ENCODE assay signal across 19 cellular contexts in genomic region chr2:223315813-223316212, GRCh38.
DNase-seq lines count a peak whose midpoint lies in the region; ATAC-seq and TF ChIP-seq lines count a peak whose summit lies in the region.
"Had no signal": no experiment of that assay in that cellular context is flagged by ENCODE, and none has a peak within 500 bp of the region (broad histone marks: within the 10 kb centered on the region; RNA-seq: fewer than 3 reads in every experiment).

No MANE protein-coding gene starts in this region.

- H3K4me3 ChIP-seq in mammary epithelial cell (replicated peaks in 1 of 3; ENCODE audit: insufficient read depth in 1 of 3, low read depth in 2 of 3, low read length in 3 of 3) (no peak overlapping the region), trophoblast cell (ENCODE audit: low read depth, low read length) (no peak overlapping the region), upper lobe of right lung (no peak overlapping the region)

- no peaks in the 10 kb centered on the region for H3K4me1 ChIP-seq in mammary epithelial cell (ENCODE audit: insufficient read depth, low read length)
- no peaks in the 10 kb centered on the region for H3K4me1 ChIP-seq in trophoblast cell (ENCODE audit: control insufficient read depth in 1 of 2, insufficient read depth in 2 of 2, low read length in 2 of 2)
- no peaks in the 10 kb centered on the region for H3K4me1 ChIP-seq in upper lobe of right lung
- H3K4me1 ChIP-seq: Caco-2 had no signal

- no peak overlapping the region for H2BK12ac ChIP-seq in trophoblast cell (ENCODE audit: low read length)

- H3K9me3 ChIP-seq in mammary epithelial cell (replicated peaks; ENCODE audit: insufficient read depth, low read length) = no peaks in the 10 kb centered on the region
- no peaks in the 10 kb centered on the region for H3K9me3 ChIP-seq in trophoblast cell (ENCODE audit: insufficient read depth, low read depth, low read length)
- no peaks in the 10 kb centered on the region for H3K9me3 ChIP-seq in upper lobe of right lung
- H3K9me3 ChIP-seq: Caco-2 had no signal

- CTCF ChIA-PET in mammary epithelial cell (lab: Charles Lee; ENCODE audit: low non-redundant PET) = no interaction called here

- no peak overlapping the region for H2AFZ ChIP-seq in mammary epithelial cell (ENCODE audit: low read depth, low read length)
- peak overlapping the region; percentile 45 for H2AFZ ChIP-seq in trophoblast cell (ENCODE audit: insufficient read depth, low read length, poor library complexity)

- TF ChIP-seq CTCF in mammary epithelial cell (conservative IDR thresholded peaks at IDR 0.05 in 1 of 2, IDR thresholded peaks at IDR 0.05 in 1 of 2; ENCODE audit: extremely low read depth in 1 of 2, insufficient read depth in 1 of 2, low read depth in 1 of 2, low read length in 2 of 2) = no peak
- no peak for TF ChIP-seq CTCF in upper lobe of right lung (IDR thresholded peaks at IDR 0.05)

- H3K27ac ChIP-seq in mammary epithelial cell (ENCODE audit: insufficient read depth, low read depth, low read length) (no peak overlapping the region), trophoblast cell (ENCODE audit: low read depth, low read length) (no peak overlapping the region), upper lobe of right lung (no peak overlapping the region)
- H3K27ac ChIP-seq: 22Rv1, C4-2B, HL-60 had no signal

- H3K4ac ChIP-seq in trophoblast cell (ENCODE audit: low read depth, low read length) = no peak overlapping the region

- H3K79me1 ChIP-seq in trophoblast cell (ENCODE audit: low read length) = no peaks in the 10 kb centered on the region

- intact Hi-C loops in mammary epithelial cell (cut with micrococcal nuclease) (no loop called here), upper lobe of right lung (cut with DNase I) (no loop called here)

- H3K9ac ChIP-seq in mammary epithelial cell (ENCODE audit: insufficient read depth, low read length) (no peak overlapping the region), trophoblast cell (ENCODE audit: low read length) (no peak overlapping the region)

- H4K20me1 ChIP-seq in mammary epithelial cell (ENCODE audit: insufficient read depth, low read length) = no peaks in the 10 kb centered on the region

- H3K14ac ChIP-seq in trophoblast cell (ENCODE audit: low read length) = no peak overlapping the region

- no peak overlapping the region for H4K91ac ChIP-seq in trophoblast cell (ENCODE audit: low read depth, low read length)

- H2BK5ac ChIP-seq in trophoblast cell (ENCODE audit: low read depth, low read length, poor library complexity) = no peak overlapping the region

- H3K4me2 ChIP-seq in mammary epithelial cell (ENCODE audit: insufficient read depth, low read depth, low read length) (no peak overlapping the region), trophoblast cell (ENCODE audit: low read length) (no peak overlapping the region)

- no peak overlapping the region for H3K18ac ChIP-seq in trophoblast cell (ENCODE audit: low read length)

- in situ Hi-C loops in mammary epithelial cell (cut with MboI; ENCODE audit: low sequenced_read_pairs in 2 of 2) = no loop called here

- DNase-seq in NCI-H2029 treated with DMSO at 0.1 percent for 48 hours (lab: John Stamatoyannopoulos, UW) (peak; percentile 8), NCI-H2029 (lab: John Stamatoyannopoulos, UW) (no peak), M059J (ENCODE audit: low read depth) (peak; percentile 86), mammary epithelial cell (peak; percentile 41), trophoblast cell (no peak), upper lobe of right lung (no peak), NCI-H1436 (lab: John Stamatoyannopoulos, UW) (no peak), OCI-M1 (lab: John Stamatoyannopoulos, UW) (no peak)
- DNase-seq: Caco-2, GF-D8, GOT3, KBM-7, NCI-H1105, NCI-H1930, NCI-H524, PC-3 had no signal

- BruUV-seq in mammary epithelial cell (replicated peaks; lab: Mats Ljungman, UMichigan) = no TSS peak

- no peaks in the 10 kb centered on the region for H3K36me3 ChIP-seq in mammary epithelial cell (ENCODE audit: insufficient read depth, low read length)
- no peaks in the 10 kb centered on the region for H3K36me3 ChIP-seq in trophoblast cell (ENCODE audit: control insufficient read depth in 1 of 2, insufficient read depth in 2 of 2, low read length in 2 of 2)
- no peaks in the 10 kb centered on the region for H3K36me3 ChIP-seq in upper lobe of right lung

- H4K8ac ChIP-seq in trophoblast cell (ENCODE audit: low read depth, low read length) = no peak overlapping the region

- H4K12ac ChIP-seq in trophoblast cell (ENCODE audit: low read depth, low read length) = no peak overlapping the region

- dilution Hi-C loops in mammary epithelial cell (cut with HindIII; ENCODE audit: low sequenced_read_pairs) = no loop called here

- H3K23ac ChIP-seq in trophoblast cell (ENCODE audit: low read length) = no peak overlapping the region

- no peak overlapping the region for H2BK120ac ChIP-seq in trophoblast cell (ENCODE audit: insufficient read depth, low read length, poor library complexity)

- WGBS in mammary epithelial cell (ENCODE audit: low coverage, missing lambda C conversion rate) = 22% methylated on average over 2 of the region's 3 CpGs
- WGBS in trophoblast cell (ENCODE audit: extremely low coverage, insufficient coverage, insufficient read length) = no CpG with 5 or more reads among the region's 3 CpGs

- H3K79me2 ChIP-seq in mammary epithelial cell (ENCODE audit: insufficient read depth, low read length) = no peaks in the 10 kb centered on the region
- H3K79me2 ChIP-seq in trophoblast cell (ENCODE audit: control insufficient read depth, insufficient read depth, low read length, poor library complexity) = no peaks in the 10 kb centered on the region

- H2AK5ac ChIP-seq in trophoblast cell (ENCODE audit: low read length) = no peak overlapping the region

- no peak for ATAC-seq in upper lobe of right lung
- ATAC-seq: PC-3 had no signal

- H3K27me3 ChIP-seq in mammary epithelial cell (ENCODE audit: insufficient read depth, low read length) = no peaks in the 10 kb centered on the region
- H3K27me3 ChIP-seq in trophoblast cell (ENCODE audit: insufficient read depth, low read length) = no peaks in the 10 kb centered on the region
- no peaks in the 10 kb centered on the region for H3K27me3 ChIP-seq in upper lobe of right lung

Comparison
In these comparisons a context has a peak if more than half of its experiments do, and no peak if none do; other contexts are left out.
1. DNase-seq: peak in NCI-H2029 treated with DMSO at 0.1 percent for 48 hours (single experiment), M059J (single experiment) and mammary epithelial cell (single experiment); none in NCI-H2029 (single experiment), trophoblast cell (0 of 2), upper lobe of right lung (single experiment), NCI-H1436 (single experiment) and OCI-M1 (single experiment).